ENCODE assay signal across 16 cellular contexts in the genomic region with DNA sequence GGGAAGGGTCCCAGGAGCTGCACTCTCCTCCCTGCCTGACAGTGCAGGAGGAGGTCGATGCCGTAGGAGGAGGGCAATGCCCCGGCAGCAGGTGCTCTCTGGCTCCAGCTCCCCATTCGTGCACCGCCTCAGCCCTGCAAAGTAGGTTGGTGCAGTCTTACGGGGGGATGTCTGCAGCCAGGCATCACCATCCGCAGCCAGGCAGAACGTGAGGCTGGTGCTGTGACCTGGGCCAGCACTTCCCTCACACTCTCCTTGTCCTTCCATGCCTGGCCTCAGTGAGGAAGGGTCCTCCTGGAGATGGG.
DNase-seq lines count a peak whose midpoint lies in the region; ATAC-seq lines count a peak whose summit lies in the region.
"Had no signal": no experiment of that assay in that cellular context is flagged by ENCODE, and none has a peak within 500 bp of the region (broad histone marks: within the 10 kb centered on the region; RNA-seq: fewer than 3 reads in every experiment).

No MANE protein-coding gene starts in this region.

- peak overlapping the region; percentile 97 for H3K27ac Mint-ChIP-seq in activated CD4-positive, alpha-beta T cell treated with anti-CD3 and anti-CD28 coated beads, Interleukin-2, amount 10 ng/mL, durations not matched to agents 7 days and 5 days
- H3K27ac Mint-ChIP-seq in CD8-positive, alpha-beta memory T cell, result peak overlapping the region; percentile 76 to 99 (median 90)
- H3K27ac Mint-ChIP-seq in activated CD8-positive, alpha-beta memory T cell treated with anti-CD3 and anti-CD28 coated beads, Interleukin-2, amount 10 ng/mL, durations not matched to agents 7 days and 5 days, result peak overlapping the region; percentile 83
- peak overlapping the region; percentile 90 to 97 (median 93) for H3K27ac Mint-ChIP-seq in naive thymus-derived CD4-positive, alpha-beta T cell

- peaks cover 24% of the 10 kb centered on the region for H3K9me3 Mint-ChIP-seq in activated CD4-positive, alpha-beta T cell treated with anti-CD3 and anti-CD28 coated beads, Interleukin-2, amount 10 ng/mL, durations not matched to agents 7 days and 5 days
- H3K9me3 Mint-ChIP-seq in CD8-positive, alpha-beta memory T cell, result peaks cover 8 to 22% (median 8%) of the 10 kb centered on the region in 5 donors
- H3K9me3 Mint-ChIP-seq in activated CD8-positive, alpha-beta memory T cell treated with anti-CD3 and anti-CD28 coated beads, Interleukin-2, amount 10 ng/mL, durations not matched to agents 7 days and 5 days (ENCODE audit: low read depth), result peaks cover 8% of the 10 kb centered on the region
- peaks cover 0 to 26% (median 13%) of the 10 kb centered on the region in 11 donors for H3K9me3 Mint-ChIP-seq in naive thymus-derived CD4-positive, alpha-beta T cell

- intact Hi-C loops in naive thymus-derived CD4-positive, alpha-beta T cell (cut with micrococcal nuclease), result no loop called here

- peak overlapping the region; percentile 31 for H3K4me3 Mint-ChIP-seq in activated CD4-positive, alpha-beta T cell treated with anti-CD3 and anti-CD28 coated beads, Interleukin-2, amount 10 ng/mL, durations not matched to agents 7 days and 5 days
- H3K4me3 Mint-ChIP-seq in CD8-positive, alpha-beta memory T cell, result peak overlapping the region; percentile 19 to 91 (median 79)
- H3K4me3 Mint-ChIP-seq in activated CD8-positive, alpha-beta memory T cell treated with anti-CD3 and anti-CD28 coated beads, Interleukin-2, amount 10 ng/mL, durations not matched to agents 7 days and 5 days, result no peak overlapping the region
- H3K4me3 Mint-ChIP-seq in naive thymus-derived CD4-positive, alpha-beta T cell, result peak overlapping the region; percentile 77 to 100 (median 86)

- ATAC-seq in activated CD8-positive, alpha-beta memory T cell treated with anti-CD3 and anti-CD28 coated beads, Interleukin-2, amount 10 ng/mL, durations not matched to agents 7 days and 5 days, result no peak
- no peak for ATAC-seq in naive thymus-derived CD4-positive, alpha-beta T cell
- no peak for ATAC-seq in HG03175 (IDR thresholded peaks at IDR 0.05; ENCODE audit: unreplicated experiment)

- POLR2A ChIA-PET in activated CD4-positive, alpha-beta T cell treated with anti-CD3 and anti-CD28 coated beads, Interleukin-2, amount 10 ng/mL, durations not matched to agents 7 days and 5 days (lab: Charles Lee), result no interaction called here
- POLR2A ChIA-PET in CD8-positive, alpha-beta memory T cell (lab: Charles Lee), result no interaction called here
- POLR2A ChIA-PET in naive thymus-derived CD4-positive, alpha-beta T cell (lab: Charles Lee), result interaction anchor here (0.6 kb wide), 1 partner anchor 1875 kb away, joined by 5 read pairs; no protein-coding TSS in a partner anchor

- peak overlapping the region; percentile 53 for H3K4me3 ChIP-seq in CD8-positive, alpha-beta memory T cell (ENCODE audit: low read length)
- peak overlapping the region; percentile 30 for H3K4me3 ChIP-seq in naive thymus-derived CD4-positive, alpha-beta T cell (ENCODE audit: low read length)
- H3K4me3 ChIP-seq: ovary, smooth muscle cell had no signal

- H3K9me3 ChIP-seq in CD8-positive, alpha-beta memory T cell (ENCODE audit: low read length), result peaks cover 6% of the 10 kb centered on the region
- peaks cover 0 to 10% (median 0%) of the 10 kb centered on the region in 3 experiments for H3K9me3 ChIP-seq in naive thymus-derived CD4-positive, alpha-beta T cell (ENCODE audit: control insufficient read depth in 2 of 3, low read length in 3 of 3)
- H3K9me3 ChIP-seq: ovary had no signal

- H3K27ac ChIP-seq in CD8-positive, alpha-beta memory T cell (ENCODE audit: low read depth, low read length), result no peak overlapping the region
- H3K27ac ChIP-seq in naive thymus-derived CD4-positive, alpha-beta T cell (ENCODE audit: low read depth, low read length), result peak overlapping the region; percentile 82
- H3K27ac ChIP-seq: ovary had no signal

- peaks cover 74% of the 10 kb centered on the region for H3K4me1 ChIP-seq in CD8-positive, alpha-beta memory T cell (ENCODE audit: insufficient read depth, low read length)
- H3K4me1 ChIP-seq in naive thymus-derived CD4-positive, alpha-beta T cell (ENCODE audit: control insufficient read depth in 2 of 2, insufficient read depth in 2 of 2, low read length in 2 of 2), result peaks cover 64 to 74% of the 10 kb centered on the region in 2 donors

- no peak for DNase-seq in activated CD4-positive, alpha-beta T cell treated with anti-CD3 and anti-CD28 coated beads, Interleukin-2, amount 10 ng/mL, durations not matched to agents 7 days and 5 days
- DNase-seq in activated CD4-positive, alpha-beta T cell treated with anti-CD3 and anti-CD28 coated beads, Interleukin-2, amount 50 U/mL, for 1 hour, result no peak
- DNase-seq in CD8-positive, alpha-beta memory T cell, result no peak
- DNase-seq in activated CD8-positive, alpha-beta memory T cell treated with anti-CD3 and anti-CD28 coated beads, Interleukin-2, amount 10 ng/mL, durations not matched to agents 7 days and 5 days, result peak; percentile 33
- DNase-seq in naive thymus-derived CD4-positive, alpha-beta T cell, result peak in 1 of 9 donors; percentile 16
- DNase-seq in DMS114 treated with DMSO at 0.1 percent for 48 hours (lab: John Stamatoyannopoulos, UW; ENCODE audit: unreplicated experiment) (no peak), COLO829 (ENCODE audit: low spot score) (no peak)
- DNase-seq: ACHN, DMS153, foreskin fibroblast, mesendoderm, NCI-H2029 treated with DMSO at 0.1 percent for 48 hours, SHP77 treated with DMSO at 0.1 percent for 48 hours had no signal

- H3K36me3 ChIP-seq in CD8-positive, alpha-beta memory T cell (ENCODE audit: insufficient read depth, low read length), result no peaks in the 10 kb centered on the region
- no peaks in the 10 kb centered on the region for H3K36me3 ChIP-seq in naive thymus-derived CD4-positive, alpha-beta T cell (ENCODE audit: control insufficient read depth in 2 of 3, insufficient read depth in 3 of 3, low read length in 3 of 3)
- H3K36me3 ChIP-seq: ovary had no signal

- peaks cover 10% of the 10 kb centered on the region for H3K36me3 Mint-ChIP-seq in activated CD4-positive, alpha-beta T cell treated with anti-CD3 and anti-CD28 coated beads, Interleukin-2, amount 10 ng/mL, durations not matched to agents 7 days and 5 days (ENCODE audit: low read depth)
- H3K36me3 Mint-ChIP-seq in CD8-positive, alpha-beta memory T cell, result peaks cover 0 to 7% (median 3%) of the 10 kb centered on the region in 3 donors
- H3K36me3 Mint-ChIP-seq in activated CD8-positive, alpha-beta memory T cell treated with anti-CD3 and anti-CD28 coated beads, Interleukin-2, amount 10 ng/mL, durations not matched to agents 7 days and 5 days, result peaks cover 6% of the 10 kb centered on the region
- H3K36me3 Mint-ChIP-seq in naive thymus-derived CD4-positive, alpha-beta T cell, result peaks cover 5 to 15% (median 9%) of the 10 kb centered on the region in 5 donors

- H3K27me3 ChIP-seq in CD8-positive, alpha-beta memory T cell (ENCODE audit: insufficient read depth, low read length, poor library complexity, severe bottlenecking), result no peaks in the 10 kb centered on the region
- H3K27me3 ChIP-seq in naive thymus-derived CD4-positive, alpha-beta T cell (ENCODE audit: control insufficient read depth in 2 of 2, insufficient read depth in 2 of 2, low read length in 2 of 2), result no peaks in the 10 kb centered on the region
- H3K27me3 ChIP-seq: ovary had no signal

- H3K27me3 Mint-ChIP-seq in activated CD4-positive, alpha-beta T cell treated with anti-CD3 and anti-CD28 coated beads, Interleukin-2, amount 10 ng/mL, durations not matched to agents 7 days and 5 days, result no peaks in the 10 kb centered on the region
- peaks cover 0 to 2% of the 10 kb centered on the region in 2 donors for H3K27me3 Mint-ChIP-seq in CD8-positive, alpha-beta memory T cell
- H3K27me3 Mint-ChIP-seq in activated CD8-positive, alpha-beta memory T cell treated with anti-CD3 and anti-CD28 coated beads, Interleukin-2, amount 10 ng/mL, durations not matched to agents 7 days and 5 days, result no peaks in the 10 kb centered on the region
- H3K27me3 Mint-ChIP-seq in naive thymus-derived CD4-positive, alpha-beta T cell, result no peaks in the 10 kb centered on the region

- H3K4me1 Mint-ChIP-seq in activated CD4-positive, alpha-beta T cell treated with anti-CD3 and anti-CD28 coated beads, Interleukin-2, amount 10 ng/mL, durations not matched to agents 7 days and 5 days, result peaks cover 62% of the 10 kb centered on the region
- H3K4me1 Mint-ChIP-seq in CD8-positive, alpha-beta memory T cell, result peaks cover 61 to 69% (median 61%) of the 10 kb centered on the region in 3 donors
- H3K4me1 Mint-ChIP-seq in activated CD8-positive, alpha-beta memory T cell treated with anti-CD3 and anti-CD28 coated beads, Interleukin-2, amount 10 ng/mL, durations not matched to agents 7 days and 5 days, result peaks cover 36% of the 10 kb centered on the region
- peaks cover 45 to 96% (median 79%) of the 10 kb centered on the region in 7 donors for H3K4me1 Mint-ChIP-seq in naive thymus-derived CD4-positive, alpha-beta T cell

- CTCF ChIA-PET in activated CD4-positive, alpha-beta T cell treated with anti-CD3 and anti-CD28 coated beads, Interleukin-2, amount 10 ng/mL, durations not matched to agents 7 days and 5 days (lab: Charles Lee), result no interaction called here
- CTCF ChIA-PET in CD8-positive, alpha-beta memory T cell (lab: Charles Lee), result no interaction called here
- CTCF ChIA-PET in activated CD8-positive, alpha-beta memory T cell treated with anti-CD3 and anti-CD28 coated beads, Interleukin-2, amount 10 ng/mL, durations not matched to agents 7 days and 5 days (lab: Charles Lee), result no interaction called here
- CTCF ChIA-PET in naive thymus-derived CD4-positive, alpha-beta T cell (lab: Charles Lee), result interaction anchor here (0.8 kb wide), 1 partner anchor 14 kb away, joined by 3 read pairs; no protein-coding TSS in a partner anchor
